In genomic region chr19:7292950-7293794, GRCh38 we compare ENCODE assay signal across 8 cellular contexts. TPM values are rescaled to one million over a fixed set of nuclear protein-coding genes. Genes with fewer than 3 reads are reported as not detected.
DNase-seq lines count a peak whose midpoint lies in the region; ATAC-seq and TF ChIP-seq lines count a peak whose summit lies in the region.

No MANE protein-coding gene starts in this region.

- H3K36me3 Mint-ChIP-seq in brain, result peaks cover 26% of the 10 kb centered on the region

- peaks cover 15% of the 10 kb centered on the region for H3F3A ChIP-seq in DOHH2 (ENCODE audit: control insufficient read depth, insufficient read depth)

- H3K4me2 ChIP-seq in DOHH2 (ENCODE audit: low read length), result peak overlapping the region; percentile 86

- intact Hi-C loops in left colon (cut with DNase I, micrococcal nuclease), result loop anchor here in 1 of 2 donors (10.0 kb wide), 1 partner anchor 98 kb away; no protein-coding TSS in a partner anchor
- intact Hi-C loops in stomach (cut with DNase I; ENCODE audit: low total_unique reads), result loop anchor here (5.0 kb wide), 1 partner anchor 96 kb away; no protein-coding TSS in a partner anchor

- H3K9me3 Mint-ChIP-seq in brain, result peaks cover 0 to 7% (median 3%) of the 10 kb centered on the region in 5 experiments

- peaks cover 15% of the 10 kb centered on the region for H3K27me3 Mint-ChIP-seq in brain

- no peaks in the 10 kb centered on the region for H3K9me2 ChIP-seq in DOHH2 (replicated peaks; ENCODE audit: control insufficient read depth, low read length)

- no peak for TF ChIP-seq EP300 in stomach (IDR thresholded peaks at IDR 0.05)

- ATAC-seq in left colon, result peak; percentile 60

- H3K27me3 ChIP-seq in DOHH2 (ENCODE audit: control insufficient read depth, low read length) (peaks cover 11% of the 10 kb centered on the region), stomach (peaks cover 0 to 2% (median 0%) of the 10 kb centered on the region in 3 donors)

- TF ChIP-seq CTCF in DOHH2 (IDR thresholded peaks at IDR 0.05; ENCODE audit: low read depth, low read length, poor library complexity, severe bottlenecking) (no peak), brain (conservative IDR thresholded peaks at IDR 0.05) (no peak), stomach (IDR thresholded peaks at IDR 0.05) (no peak)

- H3K4me1 Mint-ChIP-seq in brain, result peaks cover 46% of the 10 kb centered on the region

- H3K4me1 ChIP-seq in DOHH2 (ENCODE audit: control insufficient read depth, low read length) (peaks cover 50% of the 10 kb centered on the region), stomach (peaks cover 6 to 53% (median 37%) of the 10 kb centered on the region in 4 donors)

- H3K4me3 ChIP-seq in DOHH2 (ENCODE audit: low read length), result peak overlapping the region; percentile 79
- H3K4me3 ChIP-seq in stomach, result peak overlapping the region; percentile 82 to 100 (median 96)

- peaks cover 20% of the 10 kb centered on the region for H3K79me2 ChIP-seq in DOHH2 (ENCODE audit: control insufficient read depth, low read length)

- 7 to 26% (median 8%) methylated on average over 11 to 58 of the region's 58 CpGs for WGBS in stomach, 5 donors

- peak; percentile 6 for DNase-seq in HK-2 (ENCODE audit: unreplicated experiment)
- DNase-seq in left colon, result peak; percentile 53 to 77
- peak; percentile 41 for DNase-seq in stomach
- no peak for DNase-seq in OCI-M1 (lab: John Stamatoyannopoulos, UW)
- DNase-seq in SK-N-DZ (ENCODE audit: low spot score), result no peak
- no peak for DNase-seq in NCI-H1092 treated with DMSO at 0.1 percent for 48 hours (lab: John Stamatoyannopoulos, UW)

- H3K9me3 ChIP-seq in DOHH2 (ENCODE audit: control insufficient read depth, insufficient read depth, low read length), result no peaks in the 10 kb centered on the region
- no peaks in the 10 kb centered on the region for H3K9me3 ChIP-seq in stomach

- TF ChIP-seq POLR2A in stomach (IDR thresholded peaks at IDR 0.05), result no peak

- H3K27ac ChIP-seq in DOHH2 (ENCODE audit: low read depth, low read length) (0 out of 2 replicates have a peak overlapping the region, but pooled peaks have one; percentile 26), stomach (peak overlapping the region; percentile 87 to 96 (median 92))

- H3K27ac Mint-ChIP-seq in brain, result peak overlapping the region in 3 of 5 experiments; percentile 62 to 87 (median 65)

- no peaks in the 10 kb centered on the region for H3K36me3 ChIP-seq in DOHH2 (ENCODE audit: control insufficient read depth, low read length)
- H3K36me3 ChIP-seq in stomach, result no peaks in the 10 kb centered on the region

- peak overlapping the region; percentile 85 to 89 (median 85) for H3K4me3 Mint-ChIP-seq in brain

- H4K20me1 ChIP-seq in DOHH2 (ENCODE audit: control insufficient read depth, insufficient read depth, low read depth, low read length), result peaks cover 5% of the 10 kb centered on the region; the same call in 1 of the 2 replicates

RNA-seq across cellular contexts. Expression of gene INSR, which starts 1.0 kb away (rescaled TPM):
- polyA plus RNA-seq in brain (ENCODE audit: insufficient read depth, low read depth, low replicate concordance) (28.1 TPM), stomach (1 to 10 TPM; 4.4 to 7.8 (median 6.1) TPM)
- total RNA-seq in left colon (10 to 100 TPM; 81.9 to 84.9 TPM), stomach (100 to 1,000 TPM in 2 of 5 donors, 10 to 100 TPM in 3; 50.4 to 513 (median 90.4) TPM)
- 8.4 and 10.8 TPM in 2 replicates for polyA plus RNA-seq in SK-N-DZ (2014; cell fraction: cytosol; rRNA removed)
- polyA plus RNA-seq in SK-N-DZ (2014; cell fraction: nucleus; rRNA removed), result 13.4 and 20.8 TPM in 2 replicates

RNA-seq across cellular contexts. Expression of gene ARHGEF18, which starts 55.6 kb away (rescaled TPM):
- polyA plus RNA-seq in brain (ENCODE audit: insufficient read depth, low read depth, low replicate concordance) (34.0 TPM), stomach (10 to 100 TPM; 12.6 to 19.3 (median 14.8) TPM)
- total RNA-seq in left colon (100 to 1,000 TPM in 1 of 2 donors, 10 to 100 TPM in 1; 78.3 to 106 TPM), stomach (10 to 100 TPM; 26.8 to 56.2 (median 37.1) TPM)
- 16.9 and 19.7 TPM in 2 replicates for polyA plus RNA-seq in SK-N-DZ (2014; cell fraction: cytosol; rRNA removed)
- 17.5 and 18.6 TPM in 2 replicates for polyA plus RNA-seq in SK-N-DZ (2014; cell fraction: nucleus; rRNA removed)

Comparison
In these comparisons a context has a peak if more than half of its experiments do, and no peak if none do; other contexts are left out.
1. DNase-seq: peak in HK-2 (single experiment), left colon (2 of 2) and stomach (single experiment); none in OCI-M1 (single experiment), SK-N-DZ (single experiment) and NCI-H1092 treated with DMSO at 0.1 percent for 48 hours (single experiment).